ENCODE assay signal across 8 cellular contexts in the genomic region with DNA sequence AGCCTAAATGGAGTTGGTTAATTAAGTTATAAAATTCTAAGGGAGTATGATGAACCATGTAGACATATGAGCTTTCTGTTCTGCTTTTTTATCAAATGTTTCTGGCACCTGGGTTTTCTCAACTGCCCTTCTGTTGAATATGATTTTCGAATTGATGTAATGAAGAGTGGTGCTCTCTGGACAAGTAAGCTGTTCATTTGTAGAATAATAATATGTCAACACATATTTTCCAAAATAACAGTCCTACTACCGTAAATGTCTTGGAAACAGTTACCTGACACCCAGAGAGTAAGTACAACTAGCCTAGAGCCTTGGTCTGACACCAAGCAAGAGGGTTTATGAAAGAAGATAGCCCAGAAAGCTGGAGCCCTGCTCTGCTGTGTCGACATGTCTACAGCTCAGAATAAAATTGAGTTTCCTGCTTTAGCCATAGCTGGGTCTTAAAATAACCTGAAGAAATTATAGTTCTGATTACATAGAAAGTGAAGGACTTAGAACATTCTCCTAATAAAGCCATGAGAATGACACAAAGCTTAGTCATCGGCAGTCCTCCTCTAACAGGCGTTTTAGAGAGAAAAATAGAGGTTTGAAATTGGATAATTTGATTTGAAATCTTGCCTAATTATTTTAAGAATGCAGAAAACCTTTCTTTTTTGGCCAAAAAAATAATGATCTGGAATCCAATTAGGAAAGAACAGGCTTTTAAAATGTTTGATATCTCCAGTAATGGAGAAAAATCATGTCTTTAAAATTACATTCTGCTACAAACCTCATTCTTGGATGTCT.
A peak's percentile ranks its signal among the peaks of the same experiment; 100 is the strongest.
DNase-seq lines count a peak whose midpoint lies in the region; ATAC-seq lines count a peak whose summit lies in the region.

No MANE protein-coding gene starts in this region.

- peak; percentile 63 for ATAC-seq in GM19455 (IDR thresholded peaks at IDR 0.05; ENCODE audit: unreplicated experiment)
- ATAC-seq in HG03457 (IDR thresholded peaks at IDR 0.05; ENCODE audit: unreplicated experiment) = peak; percentile 45

- intact Hi-C loops in head of caudate nucleus (cut with DNase I) = no loop called here

- DNase-seq in AG20443 (ENCODE audit: low spot score) (peak; percentile 50), dedifferentiated amniotic fluid mesenchymal stem cell (ENCODE audit: extremely low spot score) (peak; percentile 60), amniotic stem cell (lab: John Stamatoyannopoulos, UW) (no peak), head of caudate nucleus (no peak), NCI-H2081 treated with DMSO at 0.1 percent for 48 hours (lab: John Stamatoyannopoulos, UW) (no peak)
- no peak for DNase-seq in stimulated activated CD4-positive, alpha-beta T cell treated with anti-CD3 and anti-CD28 coated beads, Interleukin-2, amount 100 ng/mL, for 24 hours

Comparison
In these comparisons a context has a peak if more than half of its experiments do, and no peak if none do; other contexts are left out.
1. DNase-seq: peak in AG20443 (single experiment) and dedifferentiated amniotic fluid mesenchymal stem cell (single experiment); none in amniotic stem cell (single experiment), stimulated activated CD4-positive, alpha-beta T cell treated with anti-CD3 and anti-CD28 coated beads, Interleukin-2, amount 100 ng/mL, for 24 hours (0 of 2), head of caudate nucleus (0 of 42) and NCI-H2081 treated with DMSO at 0.1 percent for 48 hours (single experiment).